ENCODE assay signal across 27 cellular contexts in the genomic region with DNA sequence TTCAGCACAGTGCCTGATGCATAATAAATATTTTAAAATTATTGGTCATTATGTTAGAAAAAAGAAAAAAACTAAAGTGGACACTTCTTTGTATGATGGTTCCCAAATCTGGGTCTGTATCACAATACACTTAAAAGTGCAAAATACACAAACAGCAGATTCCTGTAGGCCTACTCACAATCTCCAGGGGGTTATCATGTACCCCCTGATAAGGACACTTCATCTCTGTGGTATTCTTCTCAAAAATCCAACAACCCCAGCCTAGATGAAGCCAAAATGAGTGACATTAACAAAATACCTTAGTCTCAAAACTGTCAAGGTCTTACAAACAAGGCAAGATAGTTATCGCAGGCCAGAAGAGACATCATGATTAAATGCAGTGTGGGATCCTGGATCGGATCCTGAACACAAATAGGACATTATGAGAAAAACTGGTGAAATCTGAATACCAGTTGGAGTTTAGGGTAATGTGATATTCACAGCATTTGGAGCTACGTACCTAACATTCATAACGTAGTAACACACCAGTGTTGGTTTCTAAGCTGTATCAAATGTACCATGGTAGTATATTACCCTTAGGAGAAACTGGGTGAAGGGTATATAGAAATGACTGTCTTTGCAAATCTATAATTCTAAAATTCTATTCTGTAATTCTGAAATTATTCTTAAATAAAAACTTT.
"Had no signal": no experiment of that assay in that cellular context is flagged by ENCODE, and none has a peak within 500 bp of the region (broad histone marks: within the 10 kb centered on the region; RNA-seq: fewer than 3 reads in every experiment).

No MANE protein-coding gene starts in this region.

- ATAC-seq: activated CD8-positive, alpha-beta T cell treated with anti-CD3 and anti-CD28 coated beads, Interleukin-2, amount 10 ng/mL, durations not matched to agents 7 days and 5 days; activated naive CD4-positive, alpha-beta T cell treated with anti-CD3 and anti-CD28 coated beads, Interleukin-2, amount 50 U/mL, for 72 hours; activated T-cell treated with anti-CD3 and anti-CD28 coated beads, Interleukin-2, amount 50 U/mL, for 72 hours; left colon; naive thymus-derived CD8-positive, alpha-beta T cell; psoas muscle; stimulated activated naive B cell treated with anti-CD40 and anti-IgM and Interleukin-4, amounts not matched to agents 10 μg/mL and 1 μg/mL and 100 μg/mL, for 72 hours had no signal

- H3K9me3 ChIP-seq: psoas muscle, sigmoid colon, suprapubic skin, tibial artery had no signal

- H3K4me2 ChIP-seq: smooth muscle cell had no signal

- H3K4me1 ChIP-seq: parathyroid adenoma, psoas muscle had no signal

- H3K27ac ChIP-seq: coronary artery, dorsolateral prefrontal cortex, parathyroid adenoma, psoas muscle, sigmoid colon, suprapubic skin, tibial artery had no signal

- H3K4me3 ChIP-seq: coronary artery, dorsolateral prefrontal cortex, psoas muscle, sigmoid colon, smooth muscle cell, suprapubic skin, tibial artery had no signal

- FAIRE-seq: kidney had no signal

- DNase-seq: activated B cell treated with CpG ODN at 0.5 μM for 24 hours; activated CD8-positive, alpha-beta T cell treated with anti-CD3 and anti-CD28 coated beads, Interleukin-2, amount 10 ng/mL, durations not matched to agents 7 days and 5 days; activated naive CD4-positive, alpha-beta T cell; activated T-cell treated with anti-CD3 and anti-CD28 coated beads for 4 hours; activated T-cell treated with anti-CD3 and anti-CD28 coated beads, Interleukin-2, amount 50 U/mL, for 72 hours; dorsolateral prefrontal cortex; effector memory CD4-positive, alpha-beta T cell; erythroblast; foreskin fibroblast; head of caudate nucleus; hippocampal formation; kidney; left colon; mammary epithelial cell; naive thymus-derived CD8-positive, alpha-beta T cell; occipital lobe; psoas muscle; sigmoid colon; stimulated activated CD4-positive, alpha-beta T cell treated with anti-CD3 and anti-CD28 coated beads, Interleukin-2, amount 100 ng/mL, for 24 hours; stimulated activated naive B cell treated with anti-CD40 and anti-IgM and Interleukin-4, amounts not matched to agents 10 μg/mL and 1 μg/mL and 100 μg/mL, for 72 hours; T-helper 2 cell; tibial artery had no signal
